Comparison of ENCODE assay signal across 8 cellular contexts in genomic region chrX:16870095-16870860, GRCh38. TPM values are rescaled to one million over a fixed set of nuclear protein-coding genes. Genes with fewer than 3 reads are reported as not detected.
DNase-seq lines count a peak whose midpoint lies in the region; ATAC-seq and TF ChIP-seq lines count a peak whose summit lies in the region.

RBBP7 (minus strand) TSS chrX:16870362; CDS start chrX:16870053, 309 bp downstream.

- H2AFZ ChIP-seq in osteoblast (ENCODE audit: low read length), result peak within 1 kb of the TSS; percentile 97

- H3K4me3 Mint-ChIP-seq in HFFc6, result peak within 1 kb of the TSS; percentile 96
- H3K4me3 Mint-ChIP-seq in activated naive CD4-positive, alpha-beta T cell treated with anti-CD3 and anti-CD28 coated beads, Interleukin-2, amount 50 U/mL, for 24 hours, result peak within 1 kb of the TSS; percentile 97

- ATAC-seq in SK-N-SH treated with all-trans-retinoic acid at 6 μM for 48 hours, result peak; percentile 89

- intact Hi-C loops in testis (cut with DNase I; ENCODE audit: low total_unique reads), result no loop called here

- TF ChIP-seq CTCF in HFFc6 (IDR thresholded peaks at IDR 0.05) (no peak), osteoblast (IDR thresholded peaks at IDR 0.05; ENCODE audit: extremely low read depth, low read depth, low read length) (no peak), testis (IDR thresholded peaks at IDR 0.05) (no peak)

- no peaks in the 10 kb centered on the region for H3K9me3 ChIP-seq in osteoblast (ENCODE audit: low read depth, low read length)
- H3K9me3 ChIP-seq in testis, result no peaks in the 10 kb centered on the region

- no peaks in the 10 kb centered on the region; the same call in 1 of the 2 replicates for H3K27me3 Mint-ChIP-seq in HFFc6 (ENCODE audit: insufficient read depth)
- no peaks in the 10 kb centered on the region for H3K27me3 Mint-ChIP-seq in activated naive CD4-positive, alpha-beta T cell treated with anti-CD3 and anti-CD28 coated beads, Interleukin-2, amount 50 U/mL, for 24 hours

- TF ChIP-seq POLR2A in testis (IDR thresholded peaks at IDR 0.05), result peak; percentile 77

- H3K9me3 Mint-ChIP-seq in HFFc6, result no peaks in the 10 kb centered on the region
- H3K9me3 Mint-ChIP-seq in activated naive CD4-positive, alpha-beta T cell treated with anti-CD3 and anti-CD28 coated beads, Interleukin-2, amount 50 U/mL, for 24 hours, result no peaks in the 10 kb centered on the region

- H3K27me3 ChIP-seq in osteoblast (ENCODE audit: insufficient read depth, low read length), result peaks cover 38% of the 10 kb centered on the region
- no peaks in the 10 kb centered on the region for H3K27me3 ChIP-seq in testis

- H3K4me2 ChIP-seq in osteoblast (ENCODE audit: insufficient read depth, low read length), result peak within 1 kb of the TSS; percentile 95

- H3K36me3 ChIP-seq in osteoblast (ENCODE audit: insufficient read depth, low read length) (no peaks in the 10 kb centered on the region), testis (ENCODE audit: low read depth, missing control alignments) (no peaks in the 10 kb centered on the region)

- peaks cover 34% of the 10 kb centered on the region for H3K4me1 Mint-ChIP-seq in HFFc6 (ENCODE audit: low read depth)
- H3K4me1 Mint-ChIP-seq in activated naive CD4-positive, alpha-beta T cell treated with anti-CD3 and anti-CD28 coated beads, Interleukin-2, amount 50 U/mL, for 24 hours, result peaks cover 36% of the 10 kb centered on the region

- H3K4me3 ChIP-seq in osteoblast (ENCODE audit: insufficient read depth, low read length) (peak within 1 kb of the TSS; percentile 89), testis (peak within 1 kb of the TSS; percentile 64 to 73)

- peaks cover 27% of the 10 kb centered on the region for H4K20me1 ChIP-seq in osteoblast (ENCODE audit: insufficient read depth, low read length)

- H3K4me1 ChIP-seq in osteoblast (ENCODE audit: insufficient read depth, low read length) (peaks cover 19% of the 10 kb centered on the region), testis (no peaks in the 10 kb centered on the region)

- WGBS in testis, 2 donors, result 0% methylated on average over 48 of the region's 84 CpGs; no CpG with 5 or more reads in 1 of the 2 donors

- H3K27ac ChIP-seq in osteoblast (ENCODE audit: low read depth, low read length), result peak within 1 kb of the TSS; percentile 89
- peak within 1 kb of the TSS; percentile 85 to 91 for H3K27ac ChIP-seq in testis

- DNase-seq in GM04504 (ENCODE audit: low read depth) (peak; percentile 89), HFFc6 (peak; percentile 85), NCI-H1092 (lab: John Stamatoyannopoulos, UW) (peak; percentile 92), globus pallidus (ENCODE audit: low spot score) (peak; percentile 91), osteoblast (ENCODE audit: insufficient read length, low spot score, missing footprints) (peak; percentile 99), testis (peak; percentile 92)

- H3K79me2 ChIP-seq in osteoblast (ENCODE audit: insufficient read depth, low read length), result peaks cover 41% of the 10 kb centered on the region

- peak within 1 kb of the TSS; percentile 97 for H3K27ac Mint-ChIP-seq in HFFc6
- H3K27ac Mint-ChIP-seq in activated naive CD4-positive, alpha-beta T cell treated with anti-CD3 and anti-CD28 coated beads, Interleukin-2, amount 50 U/mL, for 24 hours, result peak within 1 kb of the TSS; percentile 99

- H3K36me3 Mint-ChIP-seq in HFFc6 (ENCODE audit: low read depth), result peaks cover 8% of the 10 kb centered on the region; the same call in 1 of the 2 replicates
- peaks cover 5% of the 10 kb centered on the region for H3K36me3 Mint-ChIP-seq in activated naive CD4-positive, alpha-beta T cell treated with anti-CD3 and anti-CD28 coated beads, Interleukin-2, amount 50 U/mL, for 24 hours

TF ChIP-seq in SK-N-SH treated with all-trans-retinoic acid at 6 μM for 48 hours, 23 proteins besides CTCF, POLR2A, EP300 and RAD21:
- TF ChIP-seq ZFP3 (CRISPR knock-in tag; IDR thresholded peaks at IDR 0.05) (no peak), PPARA (CRISPR knock-in tag; IDR thresholded peaks at IDR 0.05; ENCODE audit: borderline replicate concordance) (no peak), TOX (CRISPR knock-in tag; IDR thresholded peaks at IDR 0.05; ENCODE audit: borderline replicate concordance) (no peak), OSR1 (CRISPR knock-in tag; IDR thresholded peaks at IDR 0.05) (no peak), ZC3H10 (CRISPR knock-in tag; IDR thresholded peaks at IDR 0.05) (no peak), ESRRG (CRISPR knock-in tag; IDR thresholded peaks at IDR 0.05) (no peak), ZNF70 (CRISPR knock-in tag; IDR thresholded peaks at IDR 0.05) (no peak), POU6F1 (CRISPR knock-in tag; IDR thresholded peaks at IDR 0.05; ENCODE audit: borderline replicate concordance, low read depth) (no peak), SNAI2 (CRISPR knock-in tag; IDR thresholded peaks at IDR 0.05) (no peak), RARB (CRISPR knock-in tag; IDR thresholded peaks at IDR 0.05) (no peak), ARNTL (CRISPR knock-in tag; IDR thresholded peaks at IDR 0.05; ENCODE audit: borderline replicate concordance, low read depth) (no peak), CSDC2 (CRISPR knock-in tag; IDR thresholded peaks at IDR 0.05) (no peak)
- TF ChIP-seq, protein P1, sequence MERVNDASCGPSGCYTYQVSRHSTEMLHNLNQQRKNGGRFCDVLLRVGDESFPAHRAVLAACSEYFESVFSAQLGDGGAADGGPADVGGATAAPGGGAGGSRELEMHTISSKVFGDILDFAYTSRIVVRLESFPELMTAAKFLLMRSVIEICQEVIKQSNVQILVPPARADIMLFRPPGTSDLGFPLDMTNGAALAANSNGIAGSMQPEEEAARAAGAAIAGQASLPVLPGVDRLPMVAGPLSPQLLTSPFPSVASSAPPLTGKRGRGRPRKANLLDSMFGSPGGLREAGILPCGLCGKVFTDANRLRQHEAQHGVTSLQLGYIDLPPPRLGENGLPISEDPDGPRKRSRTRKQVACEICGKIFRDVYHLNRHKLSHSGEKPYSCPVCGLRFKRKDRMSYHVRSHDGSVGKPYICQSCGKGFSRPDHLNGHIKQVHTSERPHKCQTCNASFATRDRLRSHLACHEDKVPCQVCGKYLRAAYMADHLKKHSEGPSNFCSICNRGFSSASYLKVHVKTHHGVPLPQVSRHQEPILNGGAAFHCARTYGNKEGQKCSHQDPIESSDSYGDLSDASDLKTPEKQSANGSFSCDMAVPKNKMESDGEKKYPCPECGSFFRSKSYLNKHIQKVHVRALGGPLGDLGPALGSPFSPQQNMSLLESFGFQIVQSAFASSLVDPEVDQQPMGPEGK (CRISPR knock-in tag; IDR thresholded peaks at IDR 0.05; ENCODE audit: borderline replicate concordance), result no peak
- TF ChIP-seq, protein P2, sequence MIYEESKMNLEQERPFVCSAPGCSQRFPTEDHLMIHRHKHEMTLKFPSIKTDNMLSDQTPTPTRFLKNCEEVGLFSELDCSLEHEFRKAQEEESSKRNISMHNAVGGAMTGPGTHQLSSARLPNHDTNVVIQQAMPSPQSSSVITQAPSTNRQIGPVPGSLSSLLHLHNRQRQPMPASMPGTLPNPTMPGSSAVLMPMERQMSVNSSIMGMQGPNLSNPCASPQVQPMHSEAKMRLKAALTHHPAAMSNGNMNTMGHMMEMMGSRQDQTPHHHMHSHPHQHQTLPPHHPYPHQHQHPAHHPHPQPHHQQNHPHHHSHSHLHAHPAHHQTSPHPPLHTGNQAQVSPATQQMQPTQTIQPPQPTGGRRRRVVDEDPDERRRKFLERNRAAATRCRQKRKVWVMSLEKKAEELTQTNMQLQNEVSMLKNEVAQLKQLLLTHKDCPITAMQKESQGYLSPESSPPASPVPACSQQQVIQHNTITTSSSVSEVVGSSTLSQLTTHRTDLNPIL (CRISPR knock-in tag; IDR thresholded peaks at IDR 0.05; ENCODE audit: low read depth), result no peak
- TF ChIP-seq, protein P3, sequence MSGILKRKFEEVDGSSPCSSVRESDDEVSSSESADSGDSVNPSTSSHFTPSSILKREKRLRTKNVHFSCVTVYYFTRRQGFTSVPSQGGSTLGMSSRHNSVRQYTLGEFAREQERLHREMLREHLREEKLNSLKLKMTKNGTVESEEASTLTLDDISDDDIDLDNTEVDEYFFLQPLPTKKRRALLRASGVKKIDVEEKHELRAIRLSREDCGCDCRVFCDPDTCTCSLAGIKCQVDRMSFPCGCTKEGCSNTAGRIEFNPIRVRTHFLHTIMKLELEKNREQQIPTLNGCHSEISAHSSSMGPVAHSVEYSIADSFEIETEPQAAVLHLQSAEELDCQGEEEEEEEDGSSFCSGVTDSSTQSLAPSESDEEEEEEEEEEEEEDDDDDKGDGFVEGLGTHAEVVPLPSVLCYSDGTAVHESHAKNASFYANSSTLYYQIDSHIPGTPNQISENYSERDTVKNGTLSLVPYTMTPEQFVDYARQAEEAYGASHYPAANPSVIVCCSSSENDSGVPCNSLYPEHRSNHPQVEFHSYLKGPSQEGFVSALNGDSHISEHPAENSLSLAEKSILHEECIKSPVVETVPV (CRISPR knock-in tag; IDR thresholded peaks at IDR 0.05), result no peak
TF ChIP-seq in SK-N-SH treated with all-trans-retinoic acid at 6 μM for 48 hours: peak in this region for 0.

RNA-seq across cellular contexts. Expression of gene RBBP7, which starts in this region (rescaled TPM):
- total RNA-seq in HFFc6 (2021; fragmentation: NEBNext Ultra II Directional; extraction: Animal tissue kit (Norgen Biotek cat#: 25700)), result 100 to 1,000 TPM in 4 of 6 experiments, 10 to 100 TPM in 2; 83.4 to 121 (median 110) TPM
- 69.8 and 87.5 TPM in 2 replicates for total RNA-seq in osteoblast
- total RNA-seq in testis, result 100 to 1,000 TPM; 311 to 375 TPM
- polyA plus RNA-seq in testis (ENCODE audit: insufficient read depth, low read depth, low replicate concordance), result 206 TPM

Comparison
In these comparisons a context has a peak if more than half of its experiments do, and no peak if none do; other contexts are left out.
1. Peak in every context shown above with its lines: DNase-seq, ATAC-seq, H3K4me3 ChIP-seq and H3K27ac ChIP-seq.